Comparison of ENCODE assay signal across 3 cellular contexts in the genomic region with DNA sequence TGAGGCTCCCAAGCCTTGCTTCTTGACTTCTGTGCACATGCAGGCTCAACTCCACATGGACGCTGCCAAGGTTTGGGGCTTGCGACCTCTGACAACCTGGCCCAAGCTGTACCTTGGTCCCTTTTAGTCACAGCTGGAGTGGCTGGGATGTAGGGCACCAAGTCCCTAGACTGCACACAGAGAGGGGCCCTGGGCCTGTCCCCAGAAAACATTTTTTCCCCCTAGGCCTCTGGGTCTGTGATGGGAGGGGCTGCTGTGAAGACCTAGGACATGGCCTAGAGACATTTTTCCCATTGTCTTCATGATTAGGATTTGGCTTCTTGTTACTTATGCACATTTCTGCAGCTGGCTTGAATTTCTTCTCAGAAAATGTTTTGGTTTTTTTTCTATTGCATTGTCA.
A peak's percentile ranks its signal among the peaks of the same experiment; 100 is the strongest.
DNase-seq lines count a peak whose midpoint lies in the region; FAIRE-seq and TF ChIP-seq lines count a peak whose summit lies in the region.
"Not testable (repeated sequence)": the region's sequence is repeated elsewhere in the genome, so short reads cannot be mapped to it uniquely, and the experiment has no call there.

No MANE protein-coding gene starts in this region.

- H3K79me2 ChIP-seq in hepatocyte: not testable (repeated sequence)

- H3K27me3 ChIP-seq in hepatocyte: not testable (repeated sequence)

- H3K27ac Mint-ChIP-seq in osteocyte (ENCODE audit: unreplicated experiment): not testable (repeated sequence)

- intact Hi-C loops in kidney (cut with DNase I): not testable (repeated sequence)

- not testable (repeated sequence) for H3K36me3 ChIP-seq in hepatocyte (replicated peaks; ENCODE audit: insufficient read depth, low read depth); kidney (ENCODE audit: control insufficient read depth in 1 of 2, insufficient read depth in 2 of 2, low read length in 2 of 2)

- DNase-seq in hepatocyte (ENCODE audit: low spot score) (peak; percentile 0), kidney (peak; percentile 49), osteocyte (ENCODE audit: extremely low spot score, unreplicated experiment) (peak; percentile 81)

- WGBS in hepatocyte (ENCODE audit: low lambda C conversion rate, missing lambda C conversion rate): 100% methylated on average over 2 of the region's 2 CpGs

- not testable (repeated sequence) for H3K4me1 ChIP-seq in hepatocyte (ENCODE audit: insufficient read depth); kidney (ENCODE audit: control insufficient read depth in 1 of 2, insufficient read depth in 1 of 2, low read depth in 1 of 2, low read length in 2 of 2)

- not testable (repeated sequence) for H3K4me1 Mint-ChIP-seq in osteocyte (ENCODE audit: unreplicated experiment)

- H3K9me2 ChIP-seq in hepatocyte (replicated peaks; ENCODE audit: insufficient read depth): not testable (repeated sequence)

- H4K20me1 ChIP-seq in hepatocyte (ENCODE audit: insufficient read depth, poor library complexity, severe bottlenecking): not testable (repeated sequence)

- not testable (repeated sequence) for H3K4me3 Mint-ChIP-seq in osteocyte (ENCODE audit: unreplicated experiment)

- H2AFZ ChIP-seq in hepatocyte: not testable (repeated sequence)

- not testable (repeated sequence) for H3K9me3 Mint-ChIP-seq in osteocyte (ENCODE audit: unreplicated experiment)

- not testable (repeated sequence) for FAIRE-seq in kidney (lab: Jason Lieb, UNC)

- H3K9me3 ChIP-seq in hepatocyte (ENCODE audit: low read depth); kidney (ENCODE audit: control insufficient read depth in 1 of 2, low read length in 2 of 2): not testable (repeated sequence)

- not testable (repeated sequence) for H3K27me3 Mint-ChIP-seq in osteocyte (ENCODE audit: unreplicated experiment)

- not testable (repeated sequence) for H3K4me2 ChIP-seq in hepatocyte

- H3K27ac ChIP-seq in hepatocyte; kidney (ENCODE audit: low read depth in 2 of 2, low read length in 2 of 2): not testable (repeated sequence)

- H3K9ac ChIP-seq in kidney (ENCODE audit: low read length in 2 of 2): not testable (repeated sequence)

- not testable (repeated sequence) for TF ChIP-seq CTCF in hepatocyte (IDR thresholded peaks at IDR 0.05; ENCODE audit: poor library complexity); kidney (IDR thresholded peaks at IDR 0.05; ENCODE audit: borderline replicate concordance, extremely low read depth, insufficient read depth); osteocyte (IDR thresholded peaks at IDR 0.05)

- H3K36me3 Mint-ChIP-seq in osteocyte (ENCODE audit: unreplicated experiment): not testable (repeated sequence)

- H3K4me3 ChIP-seq in hepatocyte; kidney (ENCODE audit: low read length in 2 of 2): not testable (repeated sequence)

Comparison
In these comparisons a context has a peak if more than half of its experiments do, and no peak if none do; other contexts are left out.
1. DNase-seq: peak in every context shown above with its lines; median percentile 81 in osteocyte; 49 in kidney; 0 in hepatocyte.